In genomic region chr4:121112530-121112929, GRCh38 we compare ENCODE assay signal across 13 cellular contexts. TPM values are rescaled to one million over a fixed set of nuclear protein-coding genes. Genes with fewer than 3 reads are reported as not detected.
A peak's percentile ranks its signal among the peaks of the same experiment; 100 is the strongest.
DNase-seq lines count a peak whose midpoint lies in the region; ATAC-seq and TF ChIP-seq lines count a peak whose summit lies in the region.
"Had no signal": no experiment of that assay in that cellular context is flagged by ENCODE, and none has a peak within 500 bp of the region (broad histone marks: within the 10 kb centered on the region; RNA-seq: fewer than 3 reads in every experiment).

No MANE protein-coding gene starts in this region.

- no peak overlapping the region for H3K4me3 Mint-ChIP-seq in CD4-positive, alpha-beta T cell
- no peak overlapping the region for H3K4me3 Mint-ChIP-seq in HFFc6
- no peak overlapping the region for H3K4me3 Mint-ChIP-seq in nephron
- H3K4me3 Mint-ChIP-seq: activated B cell treated with CpG ODN at 0.5 μM for 24 hours; activated naive CD8-positive, alpha-beta T cell treated with anti-CD3 and anti-CD28 coated beads, Interleukin-2, amount 10 ng/mL, durations not matched to agents 7 days and 5 days; memory B cell had no signal

- no peaks in the 10 kb centered on the region for H3K27me3 ChIP-seq in CD4-positive, alpha-beta T cell (ENCODE audit: control insufficient read depth, insufficient read depth, low read length)
- no peaks in the 10 kb centered on the region for H3K27me3 ChIP-seq in body of pancreas

- TF ChIP-seq CTCF in CD4-positive, alpha-beta T cell (IDR thresholded peaks at IDR 0.05): peak; percentile 62
- TF ChIP-seq CTCF in HFFc6 (IDR thresholded peaks at IDR 0.05): peak; percentile 76
- TF ChIP-seq CTCF in body of pancreas (IDR thresholded peaks at IDR 0.05): peak in 6 of 7 experiments; percentile 28 to 51 (median 40)
- TF ChIP-seq CTCF in nephron (IDR thresholded peaks at IDR 0.05; ENCODE audit: unreplicated experiment in 3 of 3): peak; percentile 7 to 51 (median 34)

- no peak overlapping the region for H3K27ac Mint-ChIP-seq in CD4-positive, alpha-beta T cell
- H3K27ac Mint-ChIP-seq in HFFc6 (no peak overlapping the region), nephron (no peak overlapping the region)
- H3K27ac Mint-ChIP-seq: activated B cell treated with CpG ODN at 0.5 μM for 24 hours; activated naive CD8-positive, alpha-beta T cell treated with anti-CD3 and anti-CD28 coated beads, Interleukin-2, amount 10 ng/mL, durations not matched to agents 7 days and 5 days; memory B cell had no signal

- CTCF ChIA-PET in CD4-positive, alpha-beta T cell (lab: Charles Lee): no interaction called here

- H3K36me3 ChIP-seq in body of pancreas (replicated peaks in 1 of 2; ENCODE audit: insufficient read depth in 1 of 2, low read depth in 2 of 2): no peaks in the 10 kb centered on the region

- no peaks in the 10 kb centered on the region for H3K9me3 Mint-ChIP-seq in CD4-positive, alpha-beta T cell
- H3K9me3 Mint-ChIP-seq in HFFc6 (no peaks in the 10 kb centered on the region), nephron (peaks cover 6% of the 10 kb centered on the region)
- H3K9me3 Mint-ChIP-seq: activated B cell treated with CpG ODN at 0.5 μM for 24 hours; activated naive CD8-positive, alpha-beta T cell treated with anti-CD3 and anti-CD28 coated beads, Interleukin-2, amount 10 ng/mL, durations not matched to agents 7 days and 5 days; memory B cell had no signal

- H3K4me1 ChIP-seq in body of pancreas: peaks cover 8% of the 10 kb centered on the region

- no peak for TF ChIP-seq POLR2A in body of pancreas (IDR thresholded peaks at IDR 0.05)

- ATAC-seq in CD4-positive, alpha-beta T cell (ENCODE audit: poor library complexity): no peak
- no peak for ATAC-seq in body of pancreas

- POLR2A ChIA-PET in CD4-positive, alpha-beta T cell (lab: Charles Lee): no interaction called here

- no peak overlapping the region for H3K27ac ChIP-seq in CD4-positive, alpha-beta T cell (ENCODE audit: low read depth, low read length)
- no peak overlapping the region for H3K27ac ChIP-seq in body of pancreas

- H3K27me3 Mint-ChIP-seq in CD4-positive, alpha-beta T cell: no peaks in the 10 kb centered on the region
- no peaks in the 10 kb centered on the region; the same call in none of the 2 replicates for H3K27me3 Mint-ChIP-seq in HFFc6 (ENCODE audit: insufficient read depth)
- H3K27me3 Mint-ChIP-seq in nephron (ENCODE audit: low read depth): peaks cover 3% of the 10 kb centered on the region
- H3K27me3 Mint-ChIP-seq: activated naive CD8-positive, alpha-beta T cell treated with anti-CD3 and anti-CD28 coated beads, Interleukin-2, amount 10 ng/mL, durations not matched to agents 7 days and 5 days; memory B cell had no signal

- H3K9me3 ChIP-seq in CD4-positive, alpha-beta T cell (ENCODE audit: control insufficient read depth, low read length): no peaks in the 10 kb centered on the region
- no peaks in the 10 kb centered on the region for H3K9me3 ChIP-seq in body of pancreas

- intact Hi-C loops in CD4-positive, alpha-beta T cell (cut with DNase I, micrococcal nuclease): no loop called here
- intact Hi-C loops in body of pancreas (cut with DNase I): no loop called here

- no peak for DNase-seq in CD4-positive, alpha-beta T cell
- DNase-seq in HFFc6 (no peak), body of pancreas (no peak), NCI-H526 treated with DMSO at 0.1 percent for 48 hours (lab: John Stamatoyannopoulos, UW) (no peak), NCI-H1048 (lab: John Stamatoyannopoulos, UW) (no peak), NCI-H128 (lab: John Stamatoyannopoulos, UW; ENCODE audit: unreplicated experiment) (no peak)
- no peak for DNase-seq in activated CD4-positive, alpha-beta T cell treated with anti-CD3 and anti-CD28 coated beads, Interleukin-2, amount 50 U/mL, for 48 hours
- DNase-seq: activated B cell treated with CpG ODN at 0.5 μM for 24 hours; activated naive CD8-positive, alpha-beta T cell treated with anti-CD3 and anti-CD28 coated beads, Interleukin-2, amount 10 ng/mL, durations not matched to agents 7 days and 5 days; NK-92 treated with Interleukin-12 subunit alpha and Interleukin-12 subunit beta, amount 100 ng/mL, for 24 hours; stimulated activated naive CD4-positive, alpha-beta T cell had no signal

- H3K4me3 ChIP-seq in body of pancreas: no peak overlapping the region

- peaks cover 8% of the 10 kb centered on the region for H3K4me1 Mint-ChIP-seq in CD4-positive, alpha-beta T cell (ENCODE audit: low read depth)
- H3K4me1 Mint-ChIP-seq in HFFc6 (ENCODE audit: low read depth): no peaks in the 10 kb centered on the region
- no peaks in the 10 kb centered on the region for H3K4me1 Mint-ChIP-seq in nephron
- H3K4me1 Mint-ChIP-seq: activated B cell treated with CpG ODN at 0.5 μM for 24 hours, memory B cell had no signal

- no peaks in the 10 kb centered on the region for H3K36me3 Mint-ChIP-seq in CD4-positive, alpha-beta T cell (ENCODE audit: low read depth)
- no peaks in the 10 kb centered on the region for H3K36me3 Mint-ChIP-seq in HFFc6 (ENCODE audit: low read depth)
- no peaks in the 10 kb centered on the region for H3K36me3 Mint-ChIP-seq in nephron (ENCODE audit: low read depth)
- H3K36me3 Mint-ChIP-seq: activated naive CD8-positive, alpha-beta T cell treated with anti-CD3 and anti-CD28 coated beads, Interleukin-2, amount 10 ng/mL, durations not matched to agents 7 days and 5 days; memory B cell had no signal

RNA-seq across cellular contexts. Expression of gene NDNF, which starts 40.2 kb away (rescaled TPM):
- under 1 TPM in 1 of 2 experiments, not detected in 1; 0.25 TPM for total RNA-seq in CD4-positive, alpha-beta T cell
- under 1 TPM in 2 of 6 experiments, not detected in 4; 0.12 to 0.14 TPM for total RNA-seq in HFFc6 (2021; fragmentation: NEBNext Ultra II Directional; extraction: Animal tissue kit (Norgen Biotek cat#: 25700))
- under 1 TPM; 0.52 to 0.66 TPM for total RNA-seq in body of pancreas
- total RNA-seq: activated B cell treated with CpG ODN at 0.5 μM for 24 hours had no signal

RNA-seq across cellular contexts. Expression of gene TNIP3, which starts 51.6 kb away (rescaled TPM):
- under 1 TPM; 0.39 to 0.66 TPM for total RNA-seq in CD4-positive, alpha-beta T cell
- under 1 TPM; 0.31 to 0.70 (median 0.47) TPM for total RNA-seq in HFFc6 (2021; fragmentation: NEBNext Ultra II Directional; extraction: Animal tissue kit (Norgen Biotek cat#: 25700))
- not detected for total RNA-seq in body of pancreas
- total RNA-seq: activated B cell treated with CpG ODN at 0.5 μM for 24 hours had no signal
